14 cellular contexts compared by ENCODE assay signal in genomic region chr1:54267815-54268551, GRCh38.
DNase-seq lines count a peak whose midpoint lies in the region; ATAC-seq and TF ChIP-seq lines count a peak whose summit lies in the region.
"Had no signal": no experiment of that assay in that cellular context is flagged by ENCODE, and none has a peak within 500 bp of the region (broad histone marks: within the 10 kb centered on the region; RNA-seq: fewer than 3 reads in every experiment).

No MANE protein-coding gene starts in this region.

- no peak for ATAC-seq in stimulated activated naive CD8-positive, alpha-beta T cell treated with anti-CD3 and anti-CD28 coated beads, Interleukin-15, Interleukin-2, amounts not matched to agents 100 U/mL and 50 U/mL, for 24 hours
- no peak for ATAC-seq in GM19324 (IDR thresholded peaks at IDR 0.05; ENCODE audit: low FRiP score, unreplicated experiment)

- H3K27me3 Mint-ChIP-seq in stimulated activated naive CD8-positive, alpha-beta T cell treated with anti-CD3 and anti-CD28 coated beads, Interleukin-15, Interleukin-2, amounts not matched to agents 100 ng/mL and 50 ng/mL, for 24 hours = no peaks in the 10 kb centered on the region
- H3K27me3 Mint-ChIP-seq in brain (peaks cover 4% of the 10 kb centered on the region), nephron (ENCODE audit: low read depth) (no peaks in the 10 kb centered on the region)
- H3K27me3 Mint-ChIP-seq: CD8-positive, alpha-beta memory T cell had no signal

- H3K9me3 Mint-ChIP-seq in stimulated activated naive CD8-positive, alpha-beta T cell treated with anti-CD3 and anti-CD28 coated beads, Interleukin-15, Interleukin-2, amounts not matched to agents 100 ng/mL and 50 ng/mL, for 24 hours = no peaks in the 10 kb centered on the region
- H3K9me3 Mint-ChIP-seq in brain = no peaks in the 10 kb centered on the region
- no peaks in the 10 kb centered on the region for H3K9me3 Mint-ChIP-seq in nephron
- H3K9me3 Mint-ChIP-seq: CD8-positive, alpha-beta memory T cell had no signal

- H3K27ac Mint-ChIP-seq in stimulated activated naive CD8-positive, alpha-beta T cell treated with anti-CD3 and anti-CD28 coated beads, Interleukin-15, Interleukin-2, amounts not matched to agents 100 ng/mL and 50 ng/mL, for 24 hours = peak overlapping the region; percentile 41
- peak overlapping the region in 4 of 5 experiments; percentile 76 to 95 (median 80) for H3K27ac Mint-ChIP-seq in brain
- peak overlapping the region; percentile 90 to 92 (median 92) for H3K27ac Mint-ChIP-seq in nephron

- peaks cover 3% of the 10 kb centered on the region for H3K4me1 Mint-ChIP-seq in stimulated activated naive CD8-positive, alpha-beta T cell treated with anti-CD3 and anti-CD28 coated beads, Interleukin-15, Interleukin-2, amounts not matched to agents 100 ng/mL and 50 ng/mL, for 24 hours (ENCODE audit: low read depth)
- peaks cover 67% of the 10 kb centered on the region for H3K4me1 Mint-ChIP-seq in brain
- H3K4me1 Mint-ChIP-seq in nephron = peaks cover 69% of the 10 kb centered on the region

- no peak for TF ChIP-seq CTCF in brain (conservative IDR thresholded peaks at IDR 0.05)
- TF ChIP-seq CTCF in nephron (IDR thresholded peaks at IDR 0.05; ENCODE audit: unreplicated experiment in 3 of 3) = no peak

- no peak for DNase-seq in stimulated activated naive CD8-positive, alpha-beta T cell treated with anti-CD3 and anti-CD28 coated beads, Interleukin-15, Interleukin-2, amounts not matched to agents 100 U/mL and 50 U/mL, for 24 hours
- no peak for DNase-seq in DMS 273 treated with DMSO at 0.1 percent for 48 hours (lab: John Stamatoyannopoulos, UW)
- DNase-seq in SK-N-DZ (ENCODE audit: low spot score) = no peak
- DNase-seq: CD8-positive, alpha-beta memory T cell; HCEC 1CT; NCI-H2107; NCI-H510A; NCI-H774; SHP77; SK-N-SH had no signal

- H3K4me3 Mint-ChIP-seq in stimulated activated naive CD8-positive, alpha-beta T cell treated with anti-CD3 and anti-CD28 coated beads, Interleukin-15, Interleukin-2, amounts not matched to agents 100 ng/mL and 50 ng/mL, for 24 hours = no peak overlapping the region
- H3K4me3 Mint-ChIP-seq in brain = peak overlapping the region in 3 of 5 experiments; percentile 5 to 27 (median 15)
- H3K4me3 Mint-ChIP-seq in nephron = peak overlapping the region in 2 of 3 experiments; percentile 7 to 24
- H3K4me3 Mint-ChIP-seq: CD8-positive, alpha-beta memory T cell had no signal

- no peaks in the 10 kb centered on the region for H3K36me3 Mint-ChIP-seq in stimulated activated naive CD8-positive, alpha-beta T cell treated with anti-CD3 and anti-CD28 coated beads, Interleukin-15, Interleukin-2, amounts not matched to agents 100 ng/mL and 50 ng/mL, for 24 hours (ENCODE audit: low read depth)
- H3K36me3 Mint-ChIP-seq in brain = no peaks in the 10 kb centered on the region
- peaks cover 13% of the 10 kb centered on the region for H3K36me3 Mint-ChIP-seq in nephron (ENCODE audit: low read depth)

Comparison
In these comparisons a context has a peak if more than half of its experiments do, and no peak if none do; other contexts are left out.
1. H3K27ac Mint-ChIP-seq: peak in every context shown above with its lines; median percentile 92 in nephron; 80 in brain; 41 in stimulated activated naive CD8-positive, alpha-beta T cell treated with anti-CD3 and anti-CD28 coated beads, Interleukin-15, Interleukin-2, amounts not matched to agents 100 ng/mL and 50 ng/mL, for 24 hours.